Comparison of ENCODE assay signal across 8 cellular contexts in genomic region chr5:34465301-34465700, GRCh38.
A peak's percentile ranks its signal among the peaks of the same experiment; 100 is the strongest.
DNase-seq lines count a peak whose midpoint lies in the region; TF ChIP-seq lines count a peak whose summit lies in the region.
"Not testable (repeated sequence)": the region's sequence is repeated elsewhere in the genome, so short reads cannot be mapped to it uniquely, and the experiment has no call there.

No MANE protein-coding gene starts in this region.

- H3K27ac ChIP-seq in mammary epithelial cell (ENCODE audit: insufficient read depth, low read depth, low read length); cardiac muscle cell; neural cell (ENCODE audit: low read length): not testable (repeated sequence)

- intact Hi-C loops in mammary epithelial cell (cut with micrococcal nuclease): loop anchor here (5.0 kb wide), 1 partner anchor 1028 kb away; no protein-coding TSS in a partner anchor

- H3F3A ChIP-seq in neural cell (ENCODE audit: insufficient read depth, low read length, poor library complexity, severe bottlenecking): not testable (repeated sequence)

- 0% methylated on average over 3 of the region's 4 CpGs for WGBS in mammary epithelial cell (ENCODE audit: low coverage, missing lambda C conversion rate)

- not testable (repeated sequence) for H3K27me3 ChIP-seq in GM06990 (replicated peaks; ENCODE audit: control insufficient read depth, insufficient read depth, low read length); mammary epithelial cell (ENCODE audit: insufficient read depth, low read length); cardiac muscle cell; neural cell (ENCODE audit: insufficient read depth, low read depth, low read length)

- not testable (repeated sequence) for TF ChIP-seq EP300 in neural cell (conservative IDR thresholded peaks at IDR 0.05; ENCODE audit: poor library complexity, severe bottlenecking)

- not testable (repeated sequence) for H3K9me3 ChIP-seq in mammary epithelial cell (replicated peaks; ENCODE audit: insufficient read depth, low read length); cardiac muscle cell (ENCODE audit: low read depth); neural cell (ENCODE audit: low read length)

- peak; percentile 33 for TF ChIP-seq RAD21 in neural cell (conservative IDR thresholded peaks at IDR 0.05)

- H3K4me2 ChIP-seq in mammary epithelial cell (ENCODE audit: insufficient read depth, low read depth, low read length): peak overlapping the region; percentile 45
- H3K4me2 ChIP-seq in neural cell (ENCODE audit: low read length): not testable (repeated sequence)

- not testable (repeated sequence) for H3K9ac ChIP-seq in mammary epithelial cell (ENCODE audit: insufficient read depth, low read length); neural cell (ENCODE audit: low read length)

- H3K4me3 ChIP-seq in AG09309 (ENCODE audit: control insufficient read depth, low read depth, low read length); GM06990 (replicated peaks; ENCODE audit: low read depth, low read length); mammary epithelial cell (replicated peaks in 1 of 3; ENCODE audit: insufficient read depth in 1 of 3, low read depth in 2 of 3, low read length in 3 of 3); cardiac muscle cell; neural cell (ENCODE audit: low read length): not testable (repeated sequence)

- CTCF ChIA-PET in mammary epithelial cell (lab: Charles Lee; ENCODE audit: low non-redundant PET): not testable (repeated sequence)

- TF ChIP-seq CTCF in AG09309 (IDR thresholded peaks at IDR 0.05; ENCODE audit: control insufficient read depth, insufficient read depth, low read depth, low read length, missing control alignments): peak; percentile 35
- peak; percentile 23 for TF ChIP-seq CTCF in GM06990 (IDR thresholded peaks at IDR 0.05; ENCODE audit: insufficient read depth, low read length, poor library complexity, severe bottlenecking)
- peak; percentile 1 to 26 for TF ChIP-seq CTCF in mammary epithelial cell (conservative IDR thresholded peaks at IDR 0.05 in 1 of 2, IDR thresholded peaks at IDR 0.05 in 1 of 2; ENCODE audit: extremely low read depth in 1 of 2, insufficient read depth in 1 of 2, low read depth in 1 of 2, low read length in 2 of 2)
- peak; percentile 20 for TF ChIP-seq CTCF in cardiac muscle cell (IDR thresholded peaks at IDR 0.05; ENCODE audit: low read depth, low read length)
- TF ChIP-seq CTCF in neural cell (IDR thresholded peaks at IDR 0.05; ENCODE audit: poor library complexity, severe bottlenecking): peak; percentile 45

- not testable (repeated sequence) for H3K79me2 ChIP-seq in mammary epithelial cell (ENCODE audit: insufficient read depth, low read length); neural cell (replicated peaks; ENCODE audit: insufficient read depth, low read length)

- dilution Hi-C loops in mammary epithelial cell (cut with HindIII; ENCODE audit: low sequenced_read_pairs): not testable (repeated sequence)

- not testable (repeated sequence) for H3K4me1 ChIP-seq in mammary epithelial cell (ENCODE audit: insufficient read depth, low read length)
- peaks cover 12% of the 10 kb centered on the region for H3K4me1 ChIP-seq in cardiac muscle cell (ENCODE audit: low read depth)

- peak overlapping the region; percentile 42 for H2AFZ ChIP-seq in mammary epithelial cell (ENCODE audit: low read depth, low read length)
- H2AFZ ChIP-seq in neural cell (ENCODE audit: low read depth, low read length): not testable (repeated sequence)

- not testable (repeated sequence) for DNase-seq in AG09309 (ENCODE audit: low read depth); GM06990 (ENCODE audit: extremely low read depth, insufficient read length); mammary epithelial cell
- DNase-seq in NAMALWA (ENCODE audit: low spot score) (peak; percentile 80), NCI-H510A treated with DMSO at 0.1 percent for 48 hours (lab: John Stamatoyannopoulos, UW) (peak; percentile 80), SKM-1 treated with dmso at 0.1 percent for 144 hours (lab: John Stamatoyannopoulos, UW; ENCODE audit: unreplicated experiment) (peak; percentile 21), cardiac muscle cell (ENCODE audit: low read depth in 1 of 2, low spot score in 1 of 2) (peak; percentile 55 to 63)

- not testable (repeated sequence) for H3K36me3 ChIP-seq in GM06990 (ENCODE audit: control insufficient read depth, insufficient read depth, low read length); mammary epithelial cell (ENCODE audit: insufficient read depth, low read length); cardiac muscle cell; neural cell (ENCODE audit: insufficient read depth, low read length)

- not testable (repeated sequence) for H3K9me2 ChIP-seq in neural cell (ENCODE audit: insufficient read depth, low read length)

- in situ Hi-C loops in mammary epithelial cell (cut with MboI; ENCODE audit: low sequenced_read_pairs in 2 of 2): loop anchor here in 1 of 2 donors (10.0 to 25.0 kb wide), 2 partner anchors 470 to 1028 kb away; partner anchors contain the start of gene TARS1

- not testable (repeated sequence) for BruUV-seq in mammary epithelial cell (replicated peaks; lab: Mats Ljungman, UMichigan)

- not testable (repeated sequence) for H4K20me1 ChIP-seq in mammary epithelial cell (ENCODE audit: insufficient read depth, low read length); neural cell (ENCODE audit: insufficient read depth)

TF ChIP-seq in neural cell, 6 proteins besides CTCF, POLR2A, EP300 and RAD21:
- peak; percentile 36 for TF ChIP-seq SMC3 (conservative IDR thresholded peaks at IDR 0.05; ENCODE audit: poor library complexity)
